35 cellular contexts compared by ENCODE assay signal in genomic region chr13:26034018-26034417, GRCh38.
"Had no signal": no experiment of that assay in that cellular context is flagged by ENCODE, and none has a peak within 500 bp of the region (broad histone marks: within the 10 kb centered on the region; RNA-seq: fewer than 3 reads in every experiment).

No MANE protein-coding gene starts in this region.

- H3K4me2 ChIP-seq: KMS-11 had no signal

- H3K36me3 ChIP-seq: MG63 had no signal

- H3K9ac ChIP-seq: KMS-11 had no signal

- H3K27me3 ChIP-seq: MG63 had no signal

- H3K4me3 ChIP-seq: MG63 had no signal

- DNase-seq: Karpas-422, Kasumi-1, KG1, MG63, MM.1S, MV-4-11, NCI-H1048, NCI-H1092, NCI-H1092 treated with DMSO at 0.1 percent for 48 hours, NCI-H1105, NCI-H1105 treated with DMSO at 0.1 percent for 48 hours, NCI-H1417, NCI-H1417 treated with DMSO at 0.1 percent for 48 hours, NCI-H1436, NCI-H1436 treated with DMSO at 0.1 percent for 48 hours, NCI-H146, NCI-H1694, NCI-H1694 treated with DMSO at 0.1 percent for 48 hours, NCI-H187, NCI-H187 treated with DMSO at 0.1 percent for 48 hours, NCI-H1930, NCI-H2029, NCI-H2029 treated with DMSO at 0.1 percent for 48 hours, NCI-H2081, NCI-H2081 treated with DMSO at 0.1 percent for 48 hours, NCI-H2107, NCI-H2171, NCI-H2171 treated with DMSO at 0.1 percent for 48 hours, NCI-H2227 treated with DMSO at 0.1 percent for 48 hours, NCI-H226, NCI-H345, NCI-H446, NCI-H446 treated with DMSO at 0.1 percent for 48 hours, NCI-H510A had no signal

- H3K27ac ChIP-seq: KMS-11 had no signal
